Comparison of ENCODE assay signal across 1 cellular context in genomic region chr9:94941211-94941875, GRCh38.
A peak's percentile ranks its signal among the peaks of the same experiment; 100 is the strongest.
TF ChIP-seq lines count a peak whose summit lies in the region.

No MANE protein-coding gene starts in this region.

TF ChIP-seq in HepG2, 621 proteins besides CTCF, POLR2A, EP300 and RAD21 (continued from another document and continues in another):
- TF ChIP-seq ZNF704 (CRISPR knock-in tag; IDR thresholded peaks at IDR 0.05; ENCODE audit: borderline replicate concordance): no peak
- TF ChIP-seq ZSCAN31 (CRISPR knock-in tag; IDR thresholded peaks at IDR 0.05; ENCODE audit: low read depth): no peak
- TF ChIP-seq NONO (IDR thresholded peaks at IDR 0.05): no peak
- no peak for TF ChIP-seq NONO (CRISPR knock-in tag; conservative IDR thresholded peaks at IDR 0.05)
- no peak for TF ChIP-seq MBNL3 (CRISPR knock-in tag; conservative IDR thresholded peaks at IDR 0.05)
- no peak for TF ChIP-seq ZNF143 (CRISPR knock-in tag; IDR thresholded peaks at IDR 0.05)
- no peak for TF ChIP-seq ZNF180 (CRISPR knock-in tag; IDR thresholded peaks at IDR 0.05; ENCODE audit: borderline replicate concordance, low read depth)
- TF ChIP-seq CENPT (CRISPR knock-in tag; IDR thresholded peaks at IDR 0.05; ENCODE audit: low read depth): no peak
- no peak for TF ChIP-seq MATR3 (CRISPR knock-in tag; IDR thresholded peaks at IDR 0.05)
- peak; percentile 68; the same call in 1 of the 2 replicates for TF ChIP-seq TBX2 (CRISPR knock-in tag; IDR thresholded peaks at IDR 0.05; ENCODE audit: borderline replicate concordance)
- no peak for TF ChIP-seq CBFB (CRISPR knock-in tag; IDR thresholded peaks at IDR 0.05)
- TF ChIP-seq MEF2D (CRISPR knock-in tag; IDR thresholded peaks at IDR 0.05): peak; percentile 94
- TF ChIP-seq ZNF841 (CRISPR knock-in tag; IDR thresholded peaks at IDR 0.05; ENCODE audit: borderline replicate concordance): no peak
- peak; percentile 78; the same call in 1 of the 2 replicates for TF ChIP-seq ESRRA (CRISPR knock-in tag; IDR thresholded peaks at IDR 0.05; ENCODE audit: low read depth)
- TF ChIP-seq ZKSCAN1 (IDR thresholded peaks at IDR 0.05; ENCODE audit: low read length): no peak
- no peak for TF ChIP-seq RNF2 (conservative IDR thresholded peaks at IDR 0.05; ENCODE audit: low read depth)
- no peak; the same call in 1 of the 2 replicates for TF ChIP-seq MTA1 (CRISPR knock-in tag; IDR thresholded peaks at IDR 0.05; ENCODE audit: borderline replicate concordance)
- TF ChIP-seq PTBP1 (IDR thresholded peaks at IDR 0.05; ENCODE audit: low read depth, low read length, poor library complexity, severe bottlenecking): no peak
- TF ChIP-seq NR1H2 (CRISPR knock-in tag; IDR thresholded peaks at IDR 0.05; ENCODE audit: borderline replicate concordance, low read depth): 0 out of 2 replicates have a peak, but pooled peaks have one; percentile 51
- no peak for TF ChIP-seq NFE2 (CRISPR knock-in tag; IDR thresholded peaks at IDR 0.05)
- no peak for TF ChIP-seq HBP1 (CRISPR knock-in tag; IDR thresholded peaks at IDR 0.05; ENCODE audit: low read depth)
- no peak for TF ChIP-seq IRX3 (CRISPR knock-in tag; IDR thresholded peaks at IDR 0.05; ENCODE audit: borderline replicate concordance, low read depth)
- no peak for TF ChIP-seq PHF20 (CRISPR knock-in tag; IDR thresholded peaks at IDR 0.05)
- peak; percentile 53; the same call in 1 of the 2 replicates for TF ChIP-seq PATZ1 (CRISPR knock-in tag; IDR thresholded peaks at IDR 0.05)
- TF ChIP-seq TRIM24 (CRISPR knock-in tag; IDR thresholded peaks at IDR 0.05): no peak
- no peak for TF ChIP-seq ZBTB34 (CRISPR knock-in tag; IDR thresholded peaks at IDR 0.05)
- no peak for TF ChIP-seq U2AF1 (optimal IDR thresholded peaks at IDR 0.05; ENCODE audit: low read depth, low read length)
- TF ChIP-seq FOXA3 (CRISPR knock-in tag; IDR thresholded peaks at IDR 0.05): peak; percentile 76
- peak; percentile 77 for TF ChIP-seq SAP130 (CRISPR knock-in tag; IDR thresholded peaks at IDR 0.05; ENCODE audit: low read depth)
- no peak for TF ChIP-seq STAT5B (CRISPR knock-in tag; IDR thresholded peaks at IDR 0.05)
- peak; percentile 62; the same call in 1 of the 2 replicates for TF ChIP-seq ZMAT3 (CRISPR knock-in tag; conservative IDR thresholded peaks at IDR 0.05)
- TF ChIP-seq IRF2 (CRISPR knock-in tag; IDR thresholded peaks at IDR 0.05): 0 out of 2 replicates have a peak, but pooled peaks have one; percentile 48
- TF ChIP-seq TCF12 (IDR thresholded peaks at IDR 0.05): no peak
- TF ChIP-seq TCF12 (CRISPR knock-in tag; IDR thresholded peaks at IDR 0.05): no peak
- TF ChIP-seq ZFP36L2 (CRISPR knock-in tag; IDR thresholded peaks at IDR 0.05): no peak
- no peak for TF ChIP-seq RAD51 (IDR thresholded peaks at IDR 0.05; ENCODE audit: borderline replicate concordance)
- peak; percentile 72; the same call in 1 of the 2 replicates for TF ChIP-seq ZMYM3 (CRISPR knock-in tag; IDR thresholded peaks at IDR 0.05)
- TF ChIP-seq KMT2B (CRISPR knock-in tag; IDR thresholded peaks at IDR 0.05): no peak; the same call in 1 of the 2 replicates
- no peak for TF ChIP-seq ZNF563 (CRISPR knock-in tag; IDR thresholded peaks at IDR 0.05)
- TF ChIP-seq PHF21A (CRISPR knock-in tag; IDR thresholded peaks at IDR 0.05): peak; percentile 85
- TF ChIP-seq ZNF572 (CRISPR knock-in tag; IDR thresholded peaks at IDR 0.05): no peak
- TF ChIP-seq RBM22 (optimal IDR thresholded peaks at IDR 0.05; ENCODE audit: low read length): no peak
- TF ChIP-seq TRIM22 (IDR thresholded peaks at IDR 0.05): no peak
- no peak; the same call in 1 of the 2 replicates for TF ChIP-seq KLF6 (CRISPR knock-in tag; IDR thresholded peaks at IDR 0.05)
- TF ChIP-seq NFIC (IDR thresholded peaks at IDR 0.05; ENCODE audit: low read length): peak; percentile 87; the same call in 1 of the 2 replicates
- no peak; the same call in 1 of the 2 replicates for TF ChIP-seq TBX3 (IDR thresholded peaks at IDR 0.05; ENCODE audit: borderline replicate concordance)
- no peak for TF ChIP-seq ZNF740 (CRISPR knock-in tag; IDR thresholded peaks at IDR 0.05)
- no peak for TF ChIP-seq ZNF720 (CRISPR knock-in tag; IDR thresholded peaks at IDR 0.05)
- no peak for TF ChIP-seq FUBP1 (CRISPR knock-in tag; IDR thresholded peaks at IDR 0.05; ENCODE audit: borderline replicate concordance)
- TF ChIP-seq PHF8 (CRISPR knock-in tag; IDR thresholded peaks at IDR 0.05): no peak
- TF ChIP-seq KLF9 (CRISPR knock-in tag; IDR thresholded peaks at IDR 0.05; ENCODE audit: low read depth): no peak
- no peak for TF ChIP-seq BRF2 (CRISPR knock-in tag; IDR thresholded peaks at IDR 0.05)
- TF ChIP-seq SMAD1 (CRISPR knock-in tag; IDR thresholded peaks at IDR 0.05; ENCODE audit: borderline replicate concordance, low read depth): no peak
- TF ChIP-seq SKIL (CRISPR knock-in tag; IDR thresholded peaks at IDR 0.05; ENCODE audit: borderline replicate concordance): peak; percentile 55; the same call in 1 of the 2 replicates
- TF ChIP-seq ZNF280B (CRISPR knock-in tag; IDR thresholded peaks at IDR 0.05; ENCODE audit: borderline replicate concordance): no peak
